ENCODE assay signal across 8 cellular contexts in genomic region chr16:3027983-3028715, GRCh38. TPM values are rescaled to one million over a fixed set of nuclear protein-coding genes. Genes with fewer than 3 reads are reported as not detected.
A peak's percentile ranks its signal among the peaks of the same experiment; 100 is the strongest.
DNase-seq lines count a peak whose midpoint lies in the region; ATAC-seq and TF ChIP-seq lines count a peak whose summit lies in the region.

No MANE protein-coding gene starts in this region.

- H3K36me3 Mint-ChIP-seq in CD4-positive, CD25-positive, alpha-beta regulatory T cell = peaks cover 4% of the 10 kb centered on the region
- peaks cover 19% of the 10 kb centered on the region for H3K36me3 Mint-ChIP-seq in HFFc6 (ENCODE audit: low read depth)
- H3K36me3 Mint-ChIP-seq in activated CD4-positive, alpha-beta T cell treated with anti-CD3 and anti-CD28 coated beads, Interleukin-2, amount 10 ng/mL, durations not matched to agents 7 days and 5 days (ENCODE audit: low read depth) = peaks cover 19% of the 10 kb centered on the region
- peaks cover 39% of the 10 kb centered on the region for H3K36me3 Mint-ChIP-seq in dendritic cell treated with granulocyte-macrophage colony-stimulating factor and Interleukin-4, amounts not matched to agents 40 ng/mL and 50 ng/mL, for 4 days (ENCODE audit: low read depth)

- peak overlapping the region in 1 of 4 donors; percentile 41 for H3K4me3 Mint-ChIP-seq in CD4-positive, CD25-positive, alpha-beta regulatory T cell
- H3K4me3 Mint-ChIP-seq in HFFc6 = no peak overlapping the region
- peak overlapping the region; percentile 38 for H3K4me3 Mint-ChIP-seq in activated CD4-positive, alpha-beta T cell treated with anti-CD3 and anti-CD28 coated beads, Interleukin-2, amount 10 ng/mL, durations not matched to agents 7 days and 5 days
- peak overlapping the region; percentile 44 for H3K4me3 Mint-ChIP-seq in dendritic cell treated with granulocyte-macrophage colony-stimulating factor and Interleukin-4, amounts not matched to agents 40 ng/mL and 50 ng/mL, for 4 days

- intact Hi-C loops in dendritic cell treated with granulocyte-macrophage colony-stimulating factor and Interleukin-4, amounts not matched to agents 40 ng/mL and 50 ng/mL, for 4 days (cut with micrococcal nuclease) = no loop called here
- intact Hi-C loops in lower lobe of right lung (cut with DNase I) = no loop called here

- peaks cover 11% of the 10 kb centered on the region for H3K36me3 ChIP-seq in CD4-positive, CD25-positive, alpha-beta regulatory T cell (ENCODE audit: control insufficient read depth, insufficient read depth, low read length)
- H3K36me3 ChIP-seq in lower lobe of right lung = peaks cover 18% of the 10 kb centered on the region

- peaks cover 38% of the 10 kb centered on the region for H3K4me1 ChIP-seq in CD4-positive, CD25-positive, alpha-beta regulatory T cell (ENCODE audit: control insufficient read depth, insufficient read depth, low read length, poor library complexity, severe bottlenecking)
- H3K4me1 ChIP-seq in lower lobe of right lung = peaks cover 36% of the 10 kb centered on the region

- peak; percentile 79 to 88 (median 84) for DNase-seq in CD4-positive, CD25-positive, alpha-beta regulatory T cell
- DNase-seq in HFFc6 = peak; percentile 32
- DNase-seq in NCI-H2227 treated with DMSO at 0.1 percent for 48 hours (lab: John Stamatoyannopoulos, UW) = peak; percentile 83
- peak; percentile 88 for DNase-seq in activated CD4-positive, alpha-beta T cell treated with anti-CD3 and anti-CD28 coated beads, Interleukin-2, amount 10 ng/mL, durations not matched to agents 7 days and 5 days
- DNase-seq in lower lobe of right lung = peak; percentile 91
- peak; percentile 77 for DNase-seq in stimulated activated CD8-positive, alpha-beta memory T cell treated with anti-CD3 and anti-CD28 coated beads, Interleukin-12 subunit alpha, Interleukin-12 subunit beta, amount 100 ng/mL, for 4 hours (ENCODE audit: low read depth)

- peak; percentile 84 for TF ChIP-seq CTCF in HFFc6 (IDR thresholded peaks at IDR 0.05)
- peak; percentile 77 for TF ChIP-seq CTCF in lower lobe of right lung (IDR thresholded peaks at IDR 0.05)

- peak; percentile 40 for ATAC-seq in CD4-positive, CD25-positive, alpha-beta regulatory T cell (ENCODE audit: low read depth in 2 of 2)
- peak; percentile 63 to 78 for ATAC-seq in lower lobe of right lung
- no peak for ATAC-seq in GM19455 (IDR thresholded peaks at IDR 0.05; ENCODE audit: unreplicated experiment)

- no peaks in the 10 kb centered on the region for H3K9me3 ChIP-seq in CD4-positive, CD25-positive, alpha-beta regulatory T cell (ENCODE audit: control insufficient read depth in 2 of 2, low read length in 2 of 2)
- H3K9me3 ChIP-seq in lower lobe of right lung = no peaks in the 10 kb centered on the region

- peaks cover 0 to 3% (median 0%) of the 10 kb centered on the region in 7 donors for H3K9me3 Mint-ChIP-seq in CD4-positive, CD25-positive, alpha-beta regulatory T cell
- peaks cover 11% of the 10 kb centered on the region for H3K9me3 Mint-ChIP-seq in HFFc6
- no peaks in the 10 kb centered on the region for H3K9me3 Mint-ChIP-seq in activated CD4-positive, alpha-beta T cell treated with anti-CD3 and anti-CD28 coated beads, Interleukin-2, amount 10 ng/mL, durations not matched to agents 7 days and 5 days
- H3K9me3 Mint-ChIP-seq in dendritic cell treated with granulocyte-macrophage colony-stimulating factor and Interleukin-4, amounts not matched to agents 40 ng/mL and 50 ng/mL, for 4 days = no peaks in the 10 kb centered on the region

- peaks cover 44% of the 10 kb centered on the region for H3K27me3 Mint-ChIP-seq in CD4-positive, CD25-positive, alpha-beta regulatory T cell
- H3K27me3 Mint-ChIP-seq in HFFc6 (ENCODE audit: insufficient read depth) = peaks cover 54% of the 10 kb centered on the region
- H3K27me3 Mint-ChIP-seq in activated CD4-positive, alpha-beta T cell treated with anti-CD3 and anti-CD28 coated beads, Interleukin-2, amount 10 ng/mL, durations not matched to agents 7 days and 5 days = peaks cover 30% of the 10 kb centered on the region
- H3K27me3 Mint-ChIP-seq in dendritic cell treated with granulocyte-macrophage colony-stimulating factor and Interleukin-4, amounts not matched to agents 40 ng/mL and 50 ng/mL, for 4 days = peaks cover 49% of the 10 kb centered on the region

- H3K27ac ChIP-seq in CD4-positive, CD25-positive, alpha-beta regulatory T cell (ENCODE audit: insufficient read depth, low read length, poor library complexity, severe bottlenecking) = no peak overlapping the region
- no peak overlapping the region for H3K27ac ChIP-seq in lower lobe of right lung

- CTCF ChIA-PET in activated CD4-positive, alpha-beta T cell treated with anti-CD3 and anti-CD28 coated beads, Interleukin-2, amount 10 ng/mL, durations not matched to agents 7 days and 5 days (lab: Charles Lee) = interaction anchor here (0.5 to 9.5 kb wide), 39 partner anchors 7 to 482 kb away, joined by 3 to 119 read pairs (median 4); partner anchors contain the start of genes BICDL2, CLDN6, HCFC1R1 and IL32

- peaks cover 9% of the 10 kb centered on the region for H3K27me3 ChIP-seq in CD4-positive, CD25-positive, alpha-beta regulatory T cell (ENCODE audit: control insufficient read depth, insufficient read depth, low read length)
- H3K27me3 ChIP-seq in lower lobe of right lung (ENCODE audit: low read depth) = peaks cover 43% of the 10 kb centered on the region

- H3K27ac Mint-ChIP-seq in CD4-positive, CD25-positive, alpha-beta regulatory T cell = no peak overlapping the region
- H3K27ac Mint-ChIP-seq in HFFc6 = no peak overlapping the region
- peak overlapping the region; percentile 78 for H3K27ac Mint-ChIP-seq in activated CD4-positive, alpha-beta T cell treated with anti-CD3 and anti-CD28 coated beads, Interleukin-2, amount 10 ng/mL, durations not matched to agents 7 days and 5 days
- no peak overlapping the region for H3K27ac Mint-ChIP-seq in dendritic cell treated with granulocyte-macrophage colony-stimulating factor and Interleukin-4, amounts not matched to agents 40 ng/mL and 50 ng/mL, for 4 days

- POLR2A ChIA-PET in activated CD4-positive, alpha-beta T cell treated with anti-CD3 and anti-CD28 coated beads, Interleukin-2, amount 10 ng/mL, durations not matched to agents 7 days and 5 days (lab: Charles Lee) = interaction anchor here (0.5 to 0.9 kb wide), 2 partner anchors 8 to 89 kb away, joined by 3 read pairs; partner anchors contain the start of gene TNFRSF12A

- H3K4me1 Mint-ChIP-seq in CD4-positive, CD25-positive, alpha-beta regulatory T cell = peaks cover 4 to 48% (median 20%) of the 10 kb centered on the region in 4 donors
- H3K4me1 Mint-ChIP-seq in HFFc6 (ENCODE audit: low read depth) = peaks cover 17% of the 10 kb centered on the region
- peaks cover 48% of the 10 kb centered on the region for H3K4me1 Mint-ChIP-seq in activated CD4-positive, alpha-beta T cell treated with anti-CD3 and anti-CD28 coated beads, Interleukin-2, amount 10 ng/mL, durations not matched to agents 7 days and 5 days
- H3K4me1 Mint-ChIP-seq in dendritic cell treated with granulocyte-macrophage colony-stimulating factor and Interleukin-4, amounts not matched to agents 40 ng/mL and 50 ng/mL, for 4 days (ENCODE audit: low read depth) = peaks cover 75% of the 10 kb centered on the region

- H3K4me3 ChIP-seq in CD4-positive, CD25-positive, alpha-beta regulatory T cell (ENCODE audit: low read depth, low read length) = no peak overlapping the region
- no peak overlapping the region for H3K4me3 ChIP-seq in lower lobe of right lung

RNA-seq across cellular contexts. Expression of gene THOC6, which starts 4.3 kb away (rescaled TPM):
- total RNA-seq in CD4-positive, CD25-positive, alpha-beta regulatory T cell = 16.2 TPM
- 10 to 100 TPM; 37.1 to 49.2 (median 41.0) TPM for polyA plus RNA-seq in CD4-positive, CD25-positive, alpha-beta regulatory T cell
- total RNA-seq in HFFc6 (2021; fragmentation: NEBNext Ultra II Directional; extraction: Animal tissue kit (Norgen Biotek cat#: 25700)) = 10 to 100 TPM; 18.2 to 21.6 (median 19.9) TPM
- total RNA-seq in activated CD4-positive, alpha-beta T cell treated with anti-CD3 and anti-CD28 coated beads, Interleukin-2, amount 10 ng/mL, durations not matched to agents 7 days and 5 days = 10 to 100 TPM; 49.5 to 58.4 TPM
- total RNA-seq in lower lobe of right lung = 26.8 TPM

RNA-seq across cellular contexts. Expression of gene HCFC1R1, which starts 4.4 kb away (rescaled TPM):
- total RNA-seq in CD4-positive, CD25-positive, alpha-beta regulatory T cell = 12.9 TPM
- polyA plus RNA-seq in CD4-positive, CD25-positive, alpha-beta regulatory T cell = 10 to 100 TPM; 18.0 to 20.7 (median 19.0) TPM
- 10 to 100 TPM; 54.6 to 90.3 (median 83.2) TPM for total RNA-seq in HFFc6 (2021; fragmentation: NEBNext Ultra II Directional; extraction: Animal tissue kit (Norgen Biotek cat#: 25700))
- total RNA-seq in activated CD4-positive, alpha-beta T cell treated with anti-CD3 and anti-CD28 coated beads, Interleukin-2, amount 10 ng/mL, durations not matched to agents 7 days and 5 days = 10 to 100 TPM; 38.3 to 44.1 TPM
- total RNA-seq in lower lobe of right lung = 43.2 TPM

RNA-seq across cellular contexts. Expression of gene TNFRSF12A, which starts 8.0 kb away (rescaled TPM):
- 0.94 TPM for total RNA-seq in CD4-positive, CD25-positive, alpha-beta regulatory T cell
- 1 to 10 TPM in 1 of 4 donors, under 1 TPM in 2, not detected in 1; 0.69 to 1.2 (median 0.78) TPM for polyA plus RNA-seq in CD4-positive, CD25-positive, alpha-beta regulatory T cell
- 100 to 1,000 TPM; 392 to 451 (median 429) TPM for total RNA-seq in HFFc6 (2021; fragmentation: NEBNext Ultra II Directional; extraction: Animal tissue kit (Norgen Biotek cat#: 25700))
- total RNA-seq in activated CD4-positive, alpha-beta T cell treated with anti-CD3 and anti-CD28 coated beads, Interleukin-2, amount 10 ng/mL, durations not matched to agents 7 days and 5 days = 1 to 10 TPM; 1.8 to 2.1 TPM
- total RNA-seq in lower lobe of right lung = 28.8 TPM

RNA-seq across cellular contexts. Expression of gene BICDL2, which starts 8.6 kb away (rescaled TPM):
- total RNA-seq in CD4-positive, CD25-positive, alpha-beta regulatory T cell = not detected
- not detected for polyA plus RNA-seq in CD4-positive, CD25-positive, alpha-beta regulatory T cell
- not detected for total RNA-seq in HFFc6 (2021; fragmentation: NEBNext Ultra II Directional; extraction: Animal tissue kit (Norgen Biotek cat#: 25700))
- under 1 TPM; 0.20 to 0.23 TPM for total RNA-seq in activated CD4-positive, alpha-beta T cell treated with anti-CD3 and anti-CD28 coated beads, Interleukin-2, amount 10 ng/mL, durations not matched to agents 7 days and 5 days
- 19.5 TPM for total RNA-seq in lower lobe of right lung

RNA-seq across cellular contexts. Expression of gene CLDN6, which starts 10.2 kb away (rescaled TPM):
- not detected for total RNA-seq in CD4-positive, CD25-positive, alpha-beta regulatory T cell
- polyA plus RNA-seq in CD4-positive, CD25-positive, alpha-beta regulatory T cell = not detected
- total RNA-seq in HFFc6 (2021; fragmentation: NEBNext Ultra II Directional; extraction: Animal tissue kit (Norgen Biotek cat#: 25700)) = under 1 TPM in 1 of 6 experiments, not detected in 5; 0.21 TPM
- not detected for total RNA-seq in activated CD4-positive, alpha-beta T cell treated with anti-CD3 and anti-CD28 coated beads, Interleukin-2, amount 10 ng/mL, durations not matched to agents 7 days and 5 days
- total RNA-seq in lower lobe of right lung = not detected

Comparison
In these comparisons a context has a peak if more than half of its experiments do, and no peak if none do; other contexts are left out.
1. DNase-seq: peak in every context shown above with its lines; median percentile 91 in lower lobe of right lung; 88 in activated CD4-positive, alpha-beta T cell treated with anti-CD3 and anti-CD28 coated beads, Interleukin-2, amount 10 ng/mL, durations not matched to agents 7 days and 5 days; 84 in CD4-positive, CD25-positive, alpha-beta regulatory T cell; 83 in NCI-H2227 treated with DMSO at 0.1 percent for 48 hours; 77 in stimulated activated CD8-positive, alpha-beta memory T cell treated with anti-CD3 and anti-CD28 coated beads, Interleukin-12 subunit alpha, Interleukin-12 subunit beta, amount 100 ng/mL, for 4 hours; 32 in HFFc6.
2. RNA of gene TNFRSF12A, which starts 8.0 kb away (total RNA-seq): 392 to 451 TPM in HFFc6; 28.8 TPM in lower lobe of right lung (single experiment), 1.8 to 2.1 TPM in activated CD4-positive, alpha-beta T cell treated with anti-CD3 and anti-CD28 coated beads, Interleukin-2, amount 10 ng/mL, durations not matched to agents 7 days and 5 days and 0.94 TPM in CD4-positive, CD25-positive, alpha-beta regulatory T cell (single experiment); every median in the first group is over 10 times any median in the second.